In the genomic region with DNA sequence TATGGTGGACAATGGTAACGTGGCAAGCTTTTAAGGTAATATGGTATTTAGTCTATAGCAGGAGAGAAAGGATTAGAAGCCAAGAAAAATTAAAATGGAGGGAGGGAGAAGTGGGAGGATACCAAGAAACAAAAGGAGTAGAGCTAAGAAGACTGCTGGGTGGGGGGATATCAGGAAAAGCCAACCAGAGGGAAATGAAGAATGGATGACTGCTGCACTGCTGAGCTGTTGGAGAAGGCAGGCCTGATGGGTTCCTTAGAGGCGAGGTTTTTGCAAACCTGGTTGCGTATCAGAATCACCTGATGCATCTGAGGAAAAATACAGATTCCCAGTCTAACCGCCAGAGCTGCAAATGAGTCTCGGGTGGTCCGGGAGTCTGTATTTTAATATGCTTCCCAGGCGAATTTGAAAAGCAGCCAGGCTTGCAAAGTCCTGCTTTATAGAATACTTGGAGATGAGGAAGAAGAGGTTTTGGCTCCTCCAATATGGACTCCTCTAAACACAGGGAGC, we compare ENCODE assay signal across 8 cellular contexts. TPM values are rescaled to one million over a fixed set of nuclear protein-coding genes. Genes with fewer than 3 reads are reported as not detected.
DNase-seq lines count a peak whose midpoint lies in the region; ATAC-seq lines count a peak whose summit lies in the region.

No MANE protein-coding gene starts in this region.

- no peak for DNase-seq in T-helper 2 cell treated with Interferon-gamma antibody and Interleukin-4, amounts not matched to agents 5 μg/mL and 100 μg/mL, for 36 hours (ENCODE audit: low spot score)
- DNase-seq in T-helper 2 cell (no peak), immature natural killer cell (no peak), substantia nigra (lab: John Stamatoyannopoulos, UW) (peak in 2 of 49 donors; percentile 2 to 8), DMS153 treated with DMSO at 0.1 percent for 48 hours (lab: John Stamatoyannopoulos, UW; ENCODE audit: unreplicated experiment) (no peak), NCI-H2171 treated with DMSO at 0.1 percent for 48 hours (lab: John Stamatoyannopoulos, UW) (no peak)
- DNase-seq in activated CD8-positive, alpha-beta T cell treated with anti-CD3 and anti-CD28 coated beads, Interleukin-2, amount 10 ng/mL, durations not matched to agents 7 days and 5 days, result no peak
- DNase-seq in activated CD4-positive, alpha-beta T cell treated with anti-CD3 and anti-CD28 coated beads, Interleukin-2, amount 50 U/mL, for 48 hours, result no peak

- peak overlapping the region; percentile 79 for H3K27ac ChIP-seq in substantia nigra (ENCODE audit: low read depth, low read length, poor library complexity, severe bottlenecking)

- H3K4me3 Mint-ChIP-seq in T-helper 2 cell treated with Interferon-gamma antibody and Interleukin-4, amounts not matched to agents 5 μg/mL and 100 μg/mL, for 36 hours, result peak overlapping the region; percentile 94
- H3K4me3 Mint-ChIP-seq in activated CD8-positive, alpha-beta T cell treated with anti-CD3 and anti-CD28 coated beads, Interleukin-2, amount 10 ng/mL, durations not matched to agents 7 days and 5 days, result peak overlapping the region; percentile 80
- H3K4me3 Mint-ChIP-seq in immature natural killer cell, result peak overlapping the region; percentile 78 to 85 (median 81)

- CTCF ChIA-PET in activated CD8-positive, alpha-beta T cell treated with anti-CD3 and anti-CD28 coated beads, Interleukin-2, amount 10 ng/mL, durations not matched to agents 7 days and 5 days (lab: Charles Lee), result interaction anchor here (1.0 to 2.0 kb wide), 2 partner anchors 28 to 119 kb away, joined by 3 to 7 read pairs; no protein-coding TSS in a partner anchor

- peaks cover 30% of the 10 kb centered on the region for H3K4me1 Mint-ChIP-seq in T-helper 2 cell treated with Interferon-gamma antibody and Interleukin-4, amounts not matched to agents 5 μg/mL and 100 μg/mL, for 36 hours (ENCODE audit: low read depth)
- peaks cover 38% of the 10 kb centered on the region for H3K4me1 Mint-ChIP-seq in activated CD8-positive, alpha-beta T cell treated with anti-CD3 and anti-CD28 coated beads, Interleukin-2, amount 10 ng/mL, durations not matched to agents 7 days and 5 days (ENCODE audit: low read depth)
- H3K4me1 Mint-ChIP-seq in immature natural killer cell, result peaks cover 17 to 30% of the 10 kb centered on the region in 2 donors

- peak overlapping the region; percentile 81 for H3K27ac Mint-ChIP-seq in T-helper 2 cell treated with Interferon-gamma antibody and Interleukin-4, amounts not matched to agents 5 μg/mL and 100 μg/mL, for 36 hours
- peak overlapping the region; percentile 90 for H3K27ac Mint-ChIP-seq in activated CD8-positive, alpha-beta T cell treated with anti-CD3 and anti-CD28 coated beads, Interleukin-2, amount 10 ng/mL, durations not matched to agents 7 days and 5 days
- H3K27ac Mint-ChIP-seq in immature natural killer cell, result peak overlapping the region in 3 of 6 donors; percentile 2 to 60 (median 13)

- H3K36me3 Mint-ChIP-seq in T-helper 2 cell treated with Interferon-gamma antibody and Interleukin-4, amounts not matched to agents 5 μg/mL and 100 μg/mL, for 36 hours (ENCODE audit: low read depth), result peaks cover 19% of the 10 kb centered on the region
- peaks cover 23% of the 10 kb centered on the region for H3K36me3 Mint-ChIP-seq in activated CD8-positive, alpha-beta T cell treated with anti-CD3 and anti-CD28 coated beads, Interleukin-2, amount 10 ng/mL, durations not matched to agents 7 days and 5 days (ENCODE audit: low read depth)
- no peaks in the 10 kb centered on the region for H3K36me3 Mint-ChIP-seq in immature natural killer cell

- no peak for ATAC-seq in activated CD8-positive, alpha-beta T cell treated with anti-CD3 and anti-CD28 coated beads, Interleukin-2, amount 10 ng/mL, durations not matched to agents 7 days and 5 days

- peaks cover 25% of the 10 kb centered on the region for H3K27me3 Mint-ChIP-seq in T-helper 2 cell treated with Interferon-gamma antibody and Interleukin-4, amounts not matched to agents 5 μg/mL and 100 μg/mL, for 36 hours (ENCODE audit: low read depth)
- peaks cover 6% of the 10 kb centered on the region for H3K27me3 Mint-ChIP-seq in activated CD8-positive, alpha-beta T cell treated with anti-CD3 and anti-CD28 coated beads, Interleukin-2, amount 10 ng/mL, durations not matched to agents 7 days and 5 days (ENCODE audit: low read depth)
- peaks cover 2 to 3% (median 2%) of the 10 kb centered on the region in 3 donors for H3K27me3 Mint-ChIP-seq in immature natural killer cell (ENCODE audit: low read depth in 3 of 3)

- no peaks in the 10 kb centered on the region for H3K9me3 Mint-ChIP-seq in T-helper 2 cell treated with Interferon-gamma antibody and Interleukin-4, amounts not matched to agents 5 μg/mL and 100 μg/mL, for 36 hours
- H3K9me3 Mint-ChIP-seq in activated CD8-positive, alpha-beta T cell treated with anti-CD3 and anti-CD28 coated beads, Interleukin-2, amount 10 ng/mL, durations not matched to agents 7 days and 5 days (ENCODE audit: insufficient read depth), result no peaks in the 10 kb centered on the region
- no peaks in the 10 kb centered on the region for H3K9me3 Mint-ChIP-seq in immature natural killer cell

- POLR2A ChIA-PET in activated CD8-positive, alpha-beta T cell treated with anti-CD3 and anti-CD28 coated beads, Interleukin-2, amount 10 ng/mL, durations not matched to agents 7 days and 5 days (lab: Charles Lee), result no interaction called here

RNA-seq across cellular contexts. Expression of a gene that starts 1.5 kb away (rescaled TPM):
- total RNA-seq in activated CD8-positive, alpha-beta T cell treated with anti-CD3 and anti-CD28 coated beads, Interleukin-2, amount 10 ng/mL, durations not matched to agents 7 days and 5 days, result 10 to 100 TPM; 28.7 to 30.3 TPM
- polyA plus RNA-seq in immature natural killer cell, result 10 to 100 TPM; 14.7 to 38.2 (median 24.3) TPM
